ENCODE assay signal across 8 cellular contexts in the genomic region with DNA sequence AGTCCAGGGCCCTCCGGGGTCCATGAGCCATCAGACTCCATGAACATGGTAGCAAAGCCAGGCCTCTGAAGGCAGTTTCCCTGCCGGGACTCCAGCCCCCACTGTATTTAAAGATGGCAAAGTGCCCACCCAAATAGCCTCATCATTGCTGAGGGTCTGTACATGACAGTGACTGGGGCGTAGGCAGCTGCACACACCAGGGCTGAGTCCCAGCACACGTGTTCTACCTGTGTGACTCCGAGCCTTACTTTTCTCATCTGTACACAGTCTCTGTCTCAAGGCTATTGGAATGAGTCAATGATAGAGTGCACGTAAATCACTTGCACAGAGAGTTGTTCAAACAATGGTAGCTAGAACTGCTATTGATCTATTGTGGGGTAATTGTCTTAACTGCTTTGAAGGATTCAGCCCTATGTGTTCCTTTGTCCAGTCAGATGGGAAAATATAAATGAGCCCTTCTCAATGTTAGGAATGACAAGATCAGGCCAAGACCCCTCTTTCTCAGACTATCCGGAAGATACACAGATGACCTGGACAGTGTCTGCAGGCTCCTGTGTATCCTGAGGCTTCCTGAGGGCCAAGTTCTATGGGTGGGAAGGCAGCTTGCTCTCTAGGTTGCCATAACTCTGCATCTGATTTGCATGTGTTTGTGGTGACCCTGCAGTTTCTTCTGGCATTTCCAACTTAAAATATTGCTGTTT. TPM values are rescaled to one million over a fixed set of nuclear protein-coding genes. Genes with fewer than 3 reads are reported as not detected.
DNase-seq lines count a peak whose midpoint lies in the region; ATAC-seq, FAIRE-seq and TF ChIP-seq lines count a peak whose summit lies in the region.

No MANE protein-coding gene starts in this region.

- no peak for DNase-seq in activated CD4-positive, CD25-positive, alpha-beta regulatory T cell (lab: John Stamatoyannopoulos, UW)
- peak; percentile 11 for DNase-seq in NCI-H748 treated with DMSO at 0.1 percent for 48 hours (lab: John Stamatoyannopoulos, UW)
- no peak for DNase-seq in H1 (ENCODE audit: low read depth in 1 of 2, low spot score in 2 of 2)
- DNase-seq in ovary = no peak
- no peak for DNase-seq in foreskin fibroblast
- DNase-seq in NCI-H2107 (lab: John Stamatoyannopoulos, UW) = no peak

- no peak for TF ChIP-seq RAD21 in H1 (IDR thresholded peaks at IDR 0.05 in 1 of 2, conservative IDR thresholded peaks at IDR 0.05 in 1 of 2; ENCODE audit: low read depth in 2 of 2, low read length in 2 of 2)

- H3K9ac ChIP-seq in H1 (replicated peaks in 1 of 4; ENCODE audit: extremely low read depth in 1 of 4, low read depth in 3 of 4, low read length in 3 of 4) = no peak overlapping the region

- no peak for TF ChIP-seq CTCF in H1 (IDR thresholded peaks at IDR 0.05; ENCODE audit: control extremely low read depth in 1 of 3, insufficient read depth in 1 of 3, low read depth in 1 of 3, low read length in 3 of 3)
- no peak for TF ChIP-seq CTCF in ovary (IDR thresholded peaks at IDR 0.05)
- TF ChIP-seq CTCF in foreskin fibroblast (IDR thresholded peaks at IDR 0.05; ENCODE audit: low read depth, low read length) = no peak

- no peaks in the 10 kb centered on the region for H3K79me2 ChIP-seq in H1 (ENCODE audit: control insufficient read depth in 1 of 2, insufficient read depth in 2 of 2, low read length in 2 of 2)

- H3K4me1 ChIP-seq in H1 (replicated peaks in 1 of 4; ENCODE audit: control insufficient read depth in 3 of 4, insufficient read depth in 4 of 4, low read length in 3 of 4) = peaks cover 4 to 7% (median 5%) of the 10 kb centered on the region in 4 experiments; a peak in 6 of 7 replicates
- peaks cover 6% of the 10 kb centered on the region for H3K4me1 ChIP-seq in ovary (ENCODE audit: insufficient read depth)

- no peak for TF ChIP-seq EP300 in H1 (IDR thresholded peaks at IDR 0.05; ENCODE audit: borderline replicate concordance in 1 of 2, low read depth in 2 of 2, low read length in 2 of 2)
- TF ChIP-seq EP300 in ovary (IDR thresholded peaks at IDR 0.05) = no peak

- no peak overlapping the region for H3K23ac ChIP-seq in H1 (ENCODE audit: insufficient read length)

- no peaks in the 10 kb centered on the region for H3K27me3 Mint-ChIP-seq in stimulated activated naive CD8-positive, alpha-beta T cell treated with anti-CD3 and anti-CD28 coated beads, Interleukin-15, Interleukin-2, amounts not matched to agents 100 ng/mL and 50 ng/mL, for 24 hours

- 80% methylated on average over 7 of the region's 7 CpGs; no CpG with 5 or more reads in 1 of the 2 experiments for WGBS in H1 (ENCODE audit: extremely low coverage in 1 of 2, insufficient coverage in 1 of 2, insufficient read length in 1 of 2, insufficient replicate concordance in 2 of 2, low coverage in 1 of 2, low lambda C conversion rate in 2 of 2, missing lambda C conversion rate in 1 of 2), 2 experiments
- 55 to 64% (median 59%) methylated on average over 7 of the region's 7 CpGs for WGBS in ovary, 3 donors

- H3K18ac ChIP-seq in H1 (ENCODE audit: extremely low read depth, low read length) = no peak overlapping the region

- H2BK120ac ChIP-seq in H1 (replicated peaks; ENCODE audit: low read depth, low read length) = no peak overlapping the region

- peaks cover 5 to 29% (median 19%) of the 10 kb centered on the region in 4 experiments for H3K27me3 ChIP-seq in H1 (replicated peaks in 1 of 4; ENCODE audit: control insufficient read depth in 3 of 4, extremely low read depth in 1 of 4, insufficient read depth in 3 of 4, low read length in 3 of 4)
- no peaks in the 10 kb centered on the region for H3K27me3 ChIP-seq in ovary

- H2AFZ ChIP-seq in H1 (ENCODE audit: low read length) = no peak overlapping the region

- POLR2A ChIA-PET in H1 (lab: Charles Lee; ENCODE audit: partially characterized antibody) = interaction anchor here (1.0 to 1.6 kb wide), 2 partner anchors 9 to 49 kb away, joined by 3 read pairs; a partner anchor contains a TSS

- peak overlapping the region; percentile 98 for H3K4me3 Mint-ChIP-seq in stimulated activated naive CD8-positive, alpha-beta T cell treated with anti-CD3 and anti-CD28 coated beads, Interleukin-15, Interleukin-2, amounts not matched to agents 100 ng/mL and 50 ng/mL, for 24 hours

- H4K8ac ChIP-seq in H1 (ENCODE audit: extremely low read depth, insufficient read depth, low read length) = no peak overlapping the region; the same call in 1 of the 2 replicates

- peaks cover 5% of the 10 kb centered on the region for H3K23me2 ChIP-seq in H1 (ENCODE audit: low read depth, low read length)

- no peaks in the 10 kb centered on the region for H3K9me3 Mint-ChIP-seq in stimulated activated naive CD8-positive, alpha-beta T cell treated with anti-CD3 and anti-CD28 coated beads, Interleukin-15, Interleukin-2, amounts not matched to agents 100 ng/mL and 50 ng/mL, for 24 hours

- no peak overlapping the region for H4K91ac ChIP-seq in H1 (replicated peaks; ENCODE audit: insufficient read length, low read length)

- H2BK20ac ChIP-seq in H1 (ENCODE audit: low read length) = peak overlapping the region; percentile 34; the same call in 1 of the 2 replicates

- H4K5ac ChIP-seq in H1 (ENCODE audit: insufficient read length, low read depth, low read length) = no peak overlapping the region

- H3K27ac ChIP-seq in H1 (ENCODE audit: low read depth, low read length) (no peak overlapping the region), ovary (no peak overlapping the region)

- no peaks in the 10 kb centered on the region for H4K20me1 ChIP-seq in H1 (replicated peaks in 1 of 2; ENCODE audit: control insufficient read depth in 1 of 2, insufficient read depth in 2 of 2, low read length in 2 of 2)

- H3K36me3 ChIP-seq in H1 (ENCODE audit: control insufficient read depth in 2 of 4, insufficient read depth in 4 of 4, low read length in 3 of 4) (no peaks in the 10 kb centered on the region), ovary (no peaks in the 10 kb centered on the region)

- H2BK12ac ChIP-seq in H1 (ENCODE audit: low read depth, low read length) = no peak overlapping the region; the same call in 1 of the 2 replicates

- no peak overlapping the region for H2AK5ac ChIP-seq in H1 (ENCODE audit: low read depth, low read length)

- intact Hi-C loops in ovary (cut with DNase I) = no loop called here

- H3K4me2 ChIP-seq in H1 (ENCODE audit: insufficient read depth in 1 of 2, low read depth in 2 of 2, low read length in 2 of 2) = peak overlapping the region; percentile 64 to 78; a peak in 3 of 4 replicates

- peak; percentile 69 to 70 for ATAC-seq in activated CD4-positive, CD25-positive, alpha-beta regulatory T cell treated with anti-CD3 and anti-CD28 coated beads, Interleukin-2, amount 50 U/mL, for 24 hours

- H2BK15ac ChIP-seq in H1 (ENCODE audit: low read length) = no peak overlapping the region

- peak overlapping the region; percentile 89 for H3K27ac Mint-ChIP-seq in stimulated activated naive CD8-positive, alpha-beta T cell treated with anti-CD3 and anti-CD28 coated beads, Interleukin-15, Interleukin-2, amounts not matched to agents 100 ng/mL and 50 ng/mL, for 24 hours

- no peaks in the 10 kb centered on the region for H3K79me1 ChIP-seq in H1 (ENCODE audit: low read depth, low read length)

- H3K9me3 ChIP-seq in H1 (ENCODE audit: insufficient read depth in 2 of 2, low read depth in 1 of 2, low read length in 1 of 2) (no peaks in the 10 kb centered on the region), ovary (no peaks in the 10 kb centered on the region)

- H3K56ac ChIP-seq in H1 (replicated peaks; ENCODE audit: insufficient read length, low read depth, low read length) = no peak overlapping the region

- H3K4me1 Mint-ChIP-seq in stimulated activated naive CD8-positive, alpha-beta T cell treated with anti-CD3 and anti-CD28 coated beads, Interleukin-15, Interleukin-2, amounts not matched to agents 100 ng/mL and 50 ng/mL, for 24 hours (ENCODE audit: low read depth) = peaks cover 72% of the 10 kb centered on the region

- no peak overlapping the region for H3K4ac ChIP-seq in H1 (replicated peaks; ENCODE audit: insufficient read length, low read depth, low read length)

- no peak overlapping the region for H3K14ac ChIP-seq in H1 (ENCODE audit: insufficient read length)

- no peak for FAIRE-seq in H1 (lab: Jason Lieb, UNC)

- CTCF ChIA-PET in H1 (lab: Charles Lee; ENCODE audit: partially characterized antibody) = interaction anchor here (0.7 to 7.8 kb wide), 13 partner anchors 10 to 78 kb away, joined by 3 to 95 read pairs (median 6); no protein-coding TSS in a partner anchor

- no peak overlapping the region for H2BK5ac ChIP-seq in H1 (ENCODE audit: low read depth, low read length)

- H3K4me3 ChIP-seq in H1 (ENCODE audit: extremely low read depth in 1 of 4, insufficient read depth in 2 of 4, low read depth in 3 of 4, low read length in 4 of 4) (peak overlapping the region in 1 of 4 experiments; percentile 65; a peak in 3 of 8 replicates), ovary (no peak overlapping the region), foreskin fibroblast (ENCODE audit: low read depth in 1 of 2, low read length in 2 of 2) (no peak overlapping the region)

- H3K36me3 Mint-ChIP-seq in stimulated activated naive CD8-positive, alpha-beta T cell treated with anti-CD3 and anti-CD28 coated beads, Interleukin-15, Interleukin-2, amounts not matched to agents 100 ng/mL and 50 ng/mL, for 24 hours (ENCODE audit: low read depth) = peaks cover 37% of the 10 kb centered on the region

- TF ChIP-seq POLR2A in H1 (IDR thresholded peaks at IDR 0.05; ENCODE audit: control extremely low read depth in 1 of 2, low read depth in 2 of 2, low read length in 2 of 2) = no peak
- no peak for TF ChIP-seq POLR2A in ovary (IDR thresholded peaks at IDR 0.05)

RNA-seq across cellular contexts. Expression of a gene that starts 48.9 kb away (rescaled TPM):
- total RNA-seq in H1 (2021; fragmentation: NEBNext Ultra II Directional; extraction: Animal tissue kit (Norgen Biotek cat#: 25700)) = 1.8 and 2.3 TPM in 2 replicates
- polyA plus RNA-seq in H1 (2011; rRNA removed) (0.82 and 1.2 TPM in 2 replicates), ovary (1 to 10 TPM; 1.8 to 9.0 TPM)
- 1.00 TPM for polyA plus RNA-seq in H1 (2011; cell fraction: cytosol; rRNA removed)
- 3.0 TPM for polyA plus RNA-seq in H1 (2011; cell fraction: nucleus; rRNA removed)
- 0.83 to 1.0 TPM (median 1.0 TPM) in 4 replicates for polyA plus RNA-seq in H1 (2012, experiment 1 of 2)
- polyA plus RNA-seq in H1 (2012, experiment 2 of 2) = 0.83 TPM
- 1.3 TPM for polyA plus RNA-seq in H1 (2013, experiment 1 of 2)
- 1.7 TPM for polyA plus RNA-seq in H1 (2013, experiment 2 of 2)
- 0.95 and 2.3 TPM in 2 replicates for polyA minus RNA-seq in H1 (2011; rRNA and poly(A)+ RNA removed)
- 2.6 TPM for polyA minus RNA-seq in H1 (2011; cell fraction: cytosol; rRNA and poly(A)+ RNA removed)
- 2.4 TPM for polyA minus RNA-seq in H1 (2011; cell fraction: nucleus; rRNA and poly(A)+ RNA removed)
- total RNA-seq in ovary = 10 to 100 TPM in 1 of 7 donors, 1 to 10 TPM in 6; 1.9 to 11.8 (median 5.3) TPM

RNA-seq across cellular contexts. Expression of a gene that starts 56.1 kb away (rescaled TPM):
- 33.1 and 36.1 TPM in 2 replicates for total RNA-seq in H1 (2021; fragmentation: NEBNext Ultra II Directional; extraction: Animal tissue kit (Norgen Biotek cat#: 25700))
- polyA plus RNA-seq in H1 (2011; rRNA removed) = 36.2 and 37.1 TPM in 2 replicates
- polyA plus RNA-seq in H1 (2011; cell fraction: cytosol; rRNA removed) = 50.8 TPM
- 62.4 TPM for polyA plus RNA-seq in H1 (2011; cell fraction: nucleus; rRNA removed)
- polyA plus RNA-seq in H1 (2012, experiment 1 of 2) = 34.0 to 45.2 TPM (median 41.8 TPM) in 4 replicates
- 47.0 TPM for polyA plus RNA-seq in H1 (2012, experiment 2 of 2)
- 32.9 TPM for polyA plus RNA-seq in H1 (2013, experiment 1 of 2)
- polyA plus RNA-seq in H1 (2013, experiment 2 of 2) = 30.6 TPM
- polyA minus RNA-seq in H1 (2011; rRNA and poly(A)+ RNA removed) = 47.8 and 52.6 TPM in 2 replicates
- 16.9 TPM for polyA minus RNA-seq in H1 (2011; cell fraction: cytosol; rRNA and poly(A)+ RNA removed)
- 30.7 TPM for polyA minus RNA-seq in H1 (2011; cell fraction: nucleus; rRNA and poly(A)+ RNA removed)
- 10 to 100 TPM; 46.4 to 72.8 (median 53.5) TPM for total RNA-seq in ovary
- polyA plus RNA-seq in ovary = 10 to 100 TPM; 63.4 to 90.0 TPM
